Comparison of ENCODE assay signal across 31 cellular contexts in genomic region chr13:96178759-96179158, GRCh38.
DNase-seq lines count a peak whose midpoint lies in the region; ATAC-seq, FAIRE-seq and TF ChIP-seq lines count a peak whose summit lies in the region.
"Had no signal": no experiment of that assay in that cellular context is flagged by ENCODE, and none has a peak within 500 bp of the region (broad histone marks: within the 10 kb centered on the region; RNA-seq: fewer than 3 reads in every experiment).

No MANE protein-coding gene starts in this region.

- TF ChIP-seq RAD21 in Ishikawa (IDR thresholded peaks at IDR 0.05; ENCODE audit: low read depth) = no peak
- no peak for TF ChIP-seq RAD21 in K562 (CRISPR knock-in tag; conservative IDR thresholded peaks at IDR 0.05 in 1 of 2, IDR thresholded peaks at IDR 0.05 in 1 of 2)

- H3K27ac ChIP-seq in K562 (ENCODE audit: extremely low read depth, low read depth, low read length) = no peak overlapping the region
- H3K27ac ChIP-seq: 22Rv1; A549; BLaER1; BLaER1 treated with 17β-estradiol and CSF1 and Interleukin-3, amounts not matched to agents 10 nM and 100 nM; C4-2B had no signal

- CTCF ChIA-PET in K562 (lab: Yijun Ruan, JAX; ENCODE audit: low intra/inter-chr PET ratio) = no interaction called here

- no peak overlapping the region for H3K4me2 ChIP-seq in K562 (ENCODE audit: insufficient read depth, low read length)
- H3K4me2 ChIP-seq: A549; BLaER1; BLaER1 treated with 17β-estradiol and CSF1 and Interleukin-3, amounts not matched to agents 10 nM and 100 nM had no signal

- no peaks in the 10 kb centered on the region for H3K79me2 ChIP-seq in K562 (ENCODE audit: control insufficient read depth, insufficient read depth, low read length)

- in situ Hi-C loops in K562 (cut with MboI) = no loop called here

- no peak overlapping the region for H3K9ac ChIP-seq in K562 (ENCODE audit: insufficient read depth in 1 of 2, low read depth in 2 of 2, low read length in 2 of 2)
- H3K9ac ChIP-seq: BLaER1; BLaER1 treated with 17β-estradiol and CSF1 and Interleukin-3, amounts not matched to agents 10 nM and 100 nM had no signal

- no peaks in the 10 kb centered on the region for H3K9me1 ChIP-seq in K562 (ENCODE audit: control insufficient read depth, insufficient read depth, low read length)

- ATAC-seq in K562 (no peak), GM21529 (IDR thresholded peaks at IDR 0.05; ENCODE audit: unreplicated experiment) (no peak)
- ATAC-seq: A549; CD8-positive, alpha-beta T cell had no signal

- H3K27me3 ChIP-seq in K562 (ENCODE audit: control insufficient read depth in 2 of 2, insufficient read depth in 2 of 2, low read length in 2 of 2) = no peaks in the 10 kb centered on the region
- H3K27me3 ChIP-seq: BE2C; BLaER1; BLaER1 treated with 17β-estradiol and CSF1 and Interleukin-3, amounts not matched to agents 10 nM and 100 nM had no signal

- H2AFZ ChIP-seq in K562 (ENCODE audit: low read depth, low read length) = no peak overlapping the region

- TF ChIP-seq CTCF in K562 (IDR thresholded peaks at IDR 0.05 in 2 of 3, conservative IDR thresholded peaks at IDR 0.05 in 1 of 3; ENCODE audit: insufficient read depth in 2 of 3, low read depth in 1 of 3, low read length in 3 of 3) = no peak

- H3K36me3 ChIP-seq in K562 (ENCODE audit: control insufficient read depth, insufficient read depth, low read length) = no peaks in the 10 kb centered on the region
- H3K36me3 ChIP-seq: BE2C; BLaER1; BLaER1 treated with 17β-estradiol and CSF1 and Interleukin-3, amounts not matched to agents 10 nM and 100 nM had no signal

- no peaks in the 10 kb centered on the region for H3K9me3 ChIP-seq in K562 (replicated peaks; ENCODE audit: control insufficient read depth, insufficient read depth, low read depth, low read length)
- H3K9me3 ChIP-seq: A549; BE2C; BLaER1; BLaER1 treated with 17β-estradiol and CSF1 and Interleukin-3, amounts not matched to agents 10 nM and 100 nM; Caco-2 had no signal

- H3K4me1 ChIP-seq in K562 (replicated peaks in 1 of 2; ENCODE audit: control insufficient read depth in 2 of 2, insufficient read depth in 2 of 2, low read length in 2 of 2) = no peaks in the 10 kb centered on the region
- H3K4me1 ChIP-seq: A549; BLaER1; BLaER1 treated with 17β-estradiol and CSF1 and Interleukin-3, amounts not matched to agents 10 nM and 100 nM; Caco-2 had no signal

- DNase-seq in K562 (ENCODE audit: extremely low read depth in 1 of 4, low spot score in 3 of 4) = no peak
- DNase-seq in CD1c-positive myeloid dendritic cell (ENCODE audit: extremely low spot score) = no peak
- DNase-seq: 8988T; ACHN; AML-193; BE2C; C1 segment of cervical spinal cord; Caco-2; Calu3; CD4-positive, alpha-beta memory T cell; CD4-positive, alpha-beta T cell; CD4-positive, CD25-positive, alpha-beta regulatory T cell; CD8-positive, alpha-beta memory T cell; CD8-positive, alpha-beta T cell; COR-L47; DMS 273 treated with DMSO at 0.1 percent for 48 hours; DMS153; DMS53; DMS79; DMS79 treated with DMSO at 0.1 percent for 48 hours; DND-41; EL had no signal

- H3K4me3 ChIP-seq in K562 = no peak overlapping the region
- H3K4me3 ChIP-seq: A549; BLaER1; BLaER1 treated with 17β-estradiol and CSF1 and Interleukin-3, amounts not matched to agents 10 nM and 100 nM had no signal

- POLR2A ChIA-PET in K562 (lab: Yijun Ruan, JAX) = no interaction called here

- FAIRE-seq in K562 (lab: Jason Lieb, UNC) = no peak
- FAIRE-seq: A204.1, A549, D721Med had no signal

- no peak for TF ChIP-seq POLR2A in K562 (conservative IDR thresholded peaks at IDR 0.05)

- WGBS in K562 (ENCODE audit: insufficient coverage, low coverage, missing lambda C conversion rate) = 0% methylated on average over 1 of the region's 1 CpG

- no peak for TF ChIP-seq EP300 in Ishikawa (IDR thresholded peaks at IDR 0.05; ENCODE audit: borderline replicate concordance)
- TF ChIP-seq EP300 in K562 (IDR thresholded peaks at IDR 0.05; ENCODE audit: low read length) = no peak

- H4K20me1 ChIP-seq in K562 (replicated peaks; ENCODE audit: control insufficient read depth, insufficient read depth, low read length) = no peaks in the 10 kb centered on the region
- H4K20me1 ChIP-seq: BLaER1; BLaER1 treated with 17β-estradiol and CSF1 and Interleukin-3, amounts not matched to agents 10 nM and 100 nM had no signal

- intact Hi-C loops in K562 (cut with micrococcal nuclease) = no loop called here

- BruUV-seq in K562 (replicated peaks; lab: Mats Ljungman, UMichigan) = no TSS peak

TF ChIP-seq in Ishikawa, 13 proteins besides CTCF, POLR2A, EP300 and RAD21:
- TF ChIP-seq TCF12 (IDR thresholded peaks at IDR 0.05; ENCODE audit: low read depth) (no peak), NFIC (IDR thresholded peaks at IDR 0.05) (0 out of 2 replicates have a peak, but pooled peaks have one; percentile 8)

TF ChIP-seq in K562, 482 proteins besides CTCF, POLR2A, EP300 and RAD21:
- TF ChIP-seq, protein P1, sequence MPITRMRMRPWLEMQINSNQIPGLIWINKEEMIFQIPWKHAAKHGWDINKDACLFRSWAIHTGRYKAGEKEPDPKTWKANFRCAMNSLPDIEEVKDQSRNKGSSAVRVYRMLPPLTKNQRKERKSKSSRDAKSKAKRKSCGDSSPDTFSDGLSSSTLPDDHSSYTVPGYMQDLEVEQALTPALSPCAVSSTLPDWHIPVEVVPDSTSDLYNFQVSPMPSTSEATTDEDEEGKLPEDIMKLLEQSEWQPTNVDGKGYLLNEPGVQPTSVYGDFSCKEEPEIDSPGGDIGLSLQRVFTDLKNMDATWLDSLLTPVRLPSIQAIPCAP (CRISPR knock-in tag; IDR thresholded peaks at IDR 0.05; ENCODE audit: borderline replicate concordance) = no peak
- 0 out of 2 replicates have a peak, but pooled peaks have one; percentile 50 for TF ChIP-seq NFIX (CRISPR knock-in tag; IDR thresholded peaks at IDR 0.05; ENCODE audit: low read depth)
- no peak for TF ChIP-seq HSF4 (CRISPR knock-in tag; IDR thresholded peaks at IDR 0.05; ENCODE audit: borderline replicate concordance)
- TF ChIP-seq ELF4 (CRISPR knock-in tag; IDR thresholded peaks at IDR 0.05) = no peak
- no peak for TF ChIP-seq FOXJ3 (CRISPR knock-in tag; IDR thresholded peaks at IDR 0.05)
- TF ChIP-seq NCOA4 (IDR thresholded peaks at IDR 0.05; ENCODE audit: partially characterized antibody) = no peak
- TF ChIP-seq NFIC (IDR thresholded peaks at IDR 0.05) = peak; percentile 66
